1 cellular context compared by ENCODE assay signal in the genomic region with DNA sequence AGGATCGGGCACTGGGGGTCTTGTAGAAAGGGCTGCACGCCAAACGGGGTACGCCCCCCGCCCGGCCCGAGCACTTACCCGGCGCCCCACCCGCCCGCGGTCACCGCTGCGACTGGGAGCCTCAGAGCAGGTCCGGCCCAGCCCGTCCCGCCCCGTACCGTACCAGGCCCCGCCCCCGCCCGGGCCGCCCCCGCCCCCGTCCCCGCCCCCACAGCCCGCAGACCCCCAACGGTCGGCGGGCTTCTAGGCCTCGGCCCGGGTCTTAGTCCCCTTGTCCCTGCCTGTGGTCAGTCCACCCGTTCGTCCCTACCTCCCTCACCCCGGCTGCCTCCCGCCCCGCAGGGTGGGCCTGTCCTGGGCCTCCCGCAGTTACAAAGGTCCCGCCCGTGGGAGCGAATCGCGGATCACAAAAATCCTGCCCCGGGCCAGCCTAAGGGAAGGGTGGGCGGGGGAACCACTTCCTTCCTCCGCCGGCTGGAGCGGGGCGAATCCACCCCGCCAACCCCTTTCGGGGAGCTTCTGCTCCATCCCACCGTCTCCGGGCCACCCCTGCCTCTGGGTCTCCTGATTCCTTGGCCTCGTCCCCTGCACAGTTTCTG.
TF ChIP-seq lines count a peak whose summit lies in the region.

A gene with protein sequence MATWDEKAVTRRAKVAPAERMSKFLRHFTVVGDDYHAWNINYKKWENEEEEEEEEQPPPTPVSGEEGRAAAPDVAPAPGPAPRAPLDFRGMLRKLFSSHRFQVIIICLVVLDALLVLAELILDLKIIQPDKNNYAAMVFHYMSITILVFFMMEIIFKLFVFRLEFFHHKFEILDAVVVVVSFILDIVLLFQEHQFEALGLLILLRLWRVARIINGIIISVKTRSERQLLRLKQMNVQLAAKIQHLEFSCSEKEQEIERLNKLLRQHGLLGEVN (minus strand): TSS at position 114 of the 599 bp plus-strand sequence. CDS start 5,870 bp downstream, outside the sequence.

TF ChIP-seq in HepG2, 621 proteins besides CTCF, POLR2A, EP300 and RAD21 (continued from another document):
- TF ChIP-seq, protein P1, sequence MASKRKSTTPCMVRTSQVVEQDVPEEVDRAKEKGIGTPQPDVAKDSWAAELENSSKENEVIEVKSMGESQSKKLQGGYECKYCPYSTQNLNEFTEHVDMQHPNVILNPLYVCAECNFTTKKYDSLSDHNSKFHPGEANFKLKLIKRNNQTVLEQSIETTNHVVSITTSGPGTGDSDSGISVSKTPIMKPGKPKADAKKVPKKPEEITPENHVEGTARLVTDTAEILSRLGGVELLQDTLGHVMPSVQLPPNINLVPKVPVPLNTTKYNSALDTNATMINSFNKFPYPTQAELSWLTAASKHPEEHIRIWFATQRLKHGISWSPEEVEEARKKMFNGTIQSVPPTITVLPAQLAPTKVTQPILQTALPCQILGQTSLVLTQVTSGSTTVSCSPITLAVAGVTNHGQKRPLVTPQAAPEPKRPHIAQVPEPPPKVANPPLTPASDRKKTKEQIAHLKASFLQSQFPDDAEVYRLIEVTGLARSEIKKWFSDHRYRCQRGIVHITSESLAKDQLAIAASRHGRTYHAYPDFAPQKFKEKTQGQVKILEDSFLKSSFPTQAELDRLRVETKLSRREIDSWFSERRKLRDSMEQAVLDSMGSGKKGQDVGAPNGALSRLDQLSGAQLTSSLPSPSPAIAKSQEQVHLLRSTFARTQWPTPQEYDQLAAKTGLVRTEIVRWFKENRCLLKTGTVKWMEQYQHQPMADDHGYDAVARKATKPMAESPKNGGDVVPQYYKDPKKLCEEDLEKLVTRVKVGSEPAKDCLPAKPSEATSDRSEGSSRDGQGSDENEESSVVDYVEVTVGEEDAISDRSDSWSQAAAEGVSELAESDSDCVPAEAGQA (IDR thresholded peaks at IDR 0.05; ENCODE audit: low read depth), result no peak
- TF ChIP-seq, protein P1 (CRISPR knock-in tag; IDR thresholded peaks at IDR 0.05; ENCODE audit: borderline replicate concordance), result no peak
- 0 out of 2 replicates have a peak, but pooled peaks have one; percentile 3 for TF ChIP-seq ZNF263 (CRISPR knock-in tag; IDR thresholded peaks at IDR 0.05)
- no peak for TF ChIP-seq ZNF749 (CRISPR knock-in tag; IDR thresholded peaks at IDR 0.05; ENCODE audit: borderline replicate concordance)
- 0 out of 2 replicates have a peak, but pooled peaks have one; percentile 11 for TF ChIP-seq ZFX (CRISPR knock-in tag; IDR thresholded peaks at IDR 0.05; ENCODE audit: low read depth)
- TF ChIP-seq, protein P2, sequence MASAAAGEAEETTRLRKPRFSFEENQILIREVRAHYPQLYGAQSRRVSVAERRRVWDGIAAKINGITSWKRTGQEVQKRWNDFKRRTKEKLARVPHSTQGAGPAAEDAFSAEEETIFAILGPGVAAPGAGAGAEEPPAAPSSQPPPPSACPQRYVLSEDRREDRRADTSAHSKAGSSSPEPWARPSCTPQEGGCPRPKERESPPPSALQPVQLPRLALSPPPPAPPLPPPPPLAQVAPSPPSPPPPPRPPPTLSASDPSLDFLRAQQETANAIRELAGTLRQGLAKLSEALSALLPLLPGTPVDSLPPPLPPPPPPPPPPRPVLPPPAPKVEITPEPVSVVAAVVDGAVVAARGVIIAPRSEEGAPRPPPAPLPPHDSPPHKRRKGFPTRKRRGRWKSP (CRISPR knock-in tag; IDR thresholded peaks at IDR 0.05), result no peak
- TF ChIP-seq TBX3 (IDR thresholded peaks at IDR 0.05; ENCODE audit: borderline replicate concordance), result no peak
- TF ChIP-seq ZNF558 (CRISPR knock-in tag; IDR thresholded peaks at IDR 0.05; ENCODE audit: borderline replicate concordance), result 0 out of 2 replicates have a peak, but pooled peaks have one; percentile 75
- TF ChIP-seq ELF4 (CRISPR knock-in tag; IDR thresholded peaks at IDR 0.05; ENCODE audit: borderline replicate concordance), result no peak
- TF ChIP-seq ARID2 (CRISPR knock-in tag; IDR thresholded peaks at IDR 0.05; ENCODE audit: borderline replicate concordance), result 0 out of 2 replicates have a peak, but pooled peaks have one; percentile 3
- TF ChIP-seq, protein P3, sequence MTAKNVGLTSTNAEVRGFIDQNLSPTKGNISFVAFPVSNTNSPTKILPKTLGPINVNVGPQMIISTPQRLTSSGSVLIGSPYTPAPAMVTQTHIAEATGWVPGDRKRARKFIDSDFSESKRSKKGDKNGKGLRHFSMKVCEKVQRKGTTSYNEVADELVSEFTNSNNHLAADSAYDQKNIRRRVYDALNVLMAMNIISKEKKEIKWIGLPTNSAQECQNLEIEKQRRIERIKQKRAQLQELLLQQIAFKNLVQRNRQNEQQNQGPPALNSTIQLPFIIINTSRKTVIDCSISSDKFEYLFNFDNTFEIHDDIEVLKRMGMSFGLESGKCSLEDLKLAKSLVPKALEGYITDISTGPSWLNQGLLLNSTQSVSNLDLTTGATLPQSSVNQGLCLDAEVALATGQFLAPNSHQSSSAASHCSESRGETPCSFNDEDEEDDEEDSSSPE (CRISPR knock-in tag; IDR thresholded peaks at IDR 0.05), result no peak
- no peak for TF ChIP-seq REL (CRISPR knock-in tag; conservative IDR thresholded peaks at IDR 0.05)
- no peak for TF ChIP-seq NCOR1 (IDR thresholded peaks at IDR 0.05; ENCODE audit: borderline replicate concordance, low read length)
- TF ChIP-seq ZMYM2 (CRISPR knock-in tag; IDR thresholded peaks at IDR 0.05), result no peak
- TF ChIP-seq ZNF468 (CRISPR knock-in tag; IDR thresholded peaks at IDR 0.05), result no peak
- TF ChIP-seq SMAD3 (CRISPR knock-in tag; IDR thresholded peaks at IDR 0.05), result no peak
- TF ChIP-seq, protein P4, sequence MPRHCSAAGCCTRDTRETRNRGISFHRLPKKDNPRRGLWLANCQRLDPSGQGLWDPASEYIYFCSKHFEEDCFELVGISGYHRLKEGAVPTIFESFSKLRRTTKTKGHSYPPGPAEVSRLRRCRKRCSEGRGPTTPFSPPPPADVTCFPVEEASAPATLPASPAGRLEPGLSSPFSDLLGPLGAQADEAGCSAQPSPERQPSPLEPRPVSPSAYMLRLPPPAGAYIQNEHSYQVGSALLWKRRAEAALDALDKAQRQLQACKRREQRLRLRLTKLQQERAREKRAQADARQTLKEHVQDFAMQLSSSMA (CRISPR knock-in tag; IDR thresholded peaks at IDR 0.05), result no peak
- TF ChIP-seq, protein P5, sequence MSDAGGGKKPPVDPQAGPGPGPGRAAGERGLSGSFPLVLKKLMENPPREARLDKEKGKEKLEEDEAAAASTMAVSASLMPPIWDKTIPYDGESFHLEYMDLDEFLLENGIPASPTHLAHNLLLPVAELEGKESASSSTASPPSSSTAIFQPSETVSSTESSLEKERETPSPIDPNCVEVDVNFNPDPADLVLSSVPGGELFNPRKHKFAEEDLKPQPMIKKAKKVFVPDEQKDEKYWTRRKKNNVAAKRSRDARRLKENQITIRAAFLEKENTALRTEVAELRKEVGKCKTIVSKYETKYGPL (CRISPR knock-in tag; IDR thresholded peaks at IDR 0.05), result no peak
TF ChIP-seq in HepG2: peak in this region for 6.
